11 cellular contexts compared by ENCODE assay signal in the genomic region with DNA sequence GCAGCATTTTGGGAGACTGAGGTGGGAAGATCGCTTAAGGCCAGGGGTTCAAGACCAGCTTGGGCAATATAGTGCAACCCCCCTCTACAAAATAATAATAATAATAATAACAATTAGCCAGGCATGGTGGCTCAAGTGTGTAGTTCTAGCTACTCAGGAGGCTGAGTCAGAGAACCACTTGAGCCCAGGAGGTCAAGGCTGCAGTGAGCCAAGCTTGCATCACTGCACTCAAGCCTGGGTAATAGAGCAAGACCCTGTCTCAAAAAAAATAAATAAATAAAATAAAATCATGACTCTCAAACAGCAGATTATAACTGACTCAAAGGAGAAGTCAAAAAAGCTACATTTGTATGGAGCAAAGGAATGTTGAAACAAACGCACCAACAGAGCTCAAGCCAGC. TPM values are rescaled to one million over a fixed set of nuclear protein-coding genes. Genes with fewer than 3 reads are reported as not detected.
"Had no signal": no experiment of that assay in that cellular context is flagged by ENCODE, and none has a peak within 500 bp of the region (broad histone marks: within the 10 kb centered on the region; RNA-seq: fewer than 3 reads in every experiment).

No MANE protein-coding gene starts in this region.

RNA-seq across cellular contexts. Expression of a gene that starts 31.8 kb away (rescaled TPM):
- total RNA-seq: activated B cell treated with CpG ODN at 0.5 μM for 24 hours; activated CD4-positive, alpha-beta memory T cell treated with anti-CD3 and anti-CD28 coated beads for 36 hours; activated CD4-positive, alpha-beta T cell treated with anti-CD3 and anti-CD28 coated beads for 36 hours; activated CD4-positive, alpha-beta T cell treated with anti-CD3 and anti-CD28 coated beads, Interleukin-2, amount 10 ng/mL, durations not matched to agents 24 days and 14 days; activated CD4-positive, alpha-beta T cell treated with anti-CD3 and anti-CD28 coated beads, Interleukin-2, amount 10 ng/mL, durations not matched to agents 7 days and 5 days; activated CD8-positive, alpha-beta T cell treated with anti-CD3 and anti-CD28 coated beads for 36 hours; activated CD8-positive, alpha-beta T cell treated with anti-CD3 and anti-CD28 coated beads, Interleukin-2, amount 10 ng/mL, durations not matched to agents 7 days and 5 days; T-cell; T-helper 1 cell treated with Interleukin-12 subunit alpha and Interleukin-12 subunit beta and Interleukin-4 antibody, amounts not matched to agents 30 ng/mL and 1 ng/mL, for 36 hours; T-helper 17 cell; T-helper 2 cell treated with Interferon-gamma antibody and Interleukin-4, amounts not matched to agents 100 ng/mL and 5 ng/mL, for 36 hours had no signal
